16 cellular contexts compared by ENCODE assay signal in genomic region chr2:205058409-205058808, GRCh38.
DNase-seq lines count a peak whose midpoint lies in the region; ATAC-seq, FAIRE-seq and TF ChIP-seq lines count a peak whose summit lies in the region.
"Had no signal": no experiment of that assay in that cellular context is flagged by ENCODE, and none has a peak within 500 bp of the region (broad histone marks: within the 10 kb centered on the region; RNA-seq: fewer than 3 reads in every experiment).

No MANE protein-coding gene starts in this region.

- H3K27ac Mint-ChIP-seq in astrocyte (ENCODE audit: unreplicated experiment) (no peak overlapping the region), neural progenitor cell (no peak overlapping the region)
- H3K27ac Mint-ChIP-seq in activated naive CD4-positive, alpha-beta T cell treated with anti-CD3 and anti-CD28 coated beads, Interleukin-2, amount 50 U/mL, for 72 hours, result no peak overlapping the region

- H3K9me3 Mint-ChIP-seq in astrocyte (ENCODE audit: unreplicated experiment) (no peaks in the 10 kb centered on the region), neural progenitor cell (peaks cover 12% of the 10 kb centered on the region)
- peaks cover 0 to 15% of the 10 kb centered on the region in 2 donors for H3K9me3 Mint-ChIP-seq in activated naive CD4-positive, alpha-beta T cell treated with anti-CD3 and anti-CD28 coated beads, Interleukin-2, amount 50 U/mL, for 72 hours

- TF ChIP-seq CTCF in astrocyte (IDR thresholded peaks at IDR 0.05; ENCODE audit: insufficient read depth, low read depth, low read length), result no peak
- TF ChIP-seq CTCF in fibroblast of the aortic adventitia (IDR thresholded peaks at IDR 0.05; ENCODE audit: insufficient read depth, low read length), result no peak
- no peak for TF ChIP-seq CTCF in neural progenitor cell (IDR thresholded peaks at IDR 0.05)

- H3K4me3 ChIP-seq in GM23248, result no peak overlapping the region
- H3K4me3 ChIP-seq in astrocyte (ENCODE audit: insufficient read depth, low read depth, low read length), result no peak overlapping the region
- no peak overlapping the region for H3K4me3 ChIP-seq in fibroblast of the aortic adventitia (ENCODE audit: low read depth, low read length)
- no peak overlapping the region for H3K4me3 ChIP-seq in neural progenitor cell
- H3K4me3 ChIP-seq: HAP-1 had no signal

- no peaks in the 10 kb centered on the region for H3K9me2 ChIP-seq in GM23248 (ENCODE audit: insufficient read depth)

- no peak for ATAC-seq in activated naive CD4-positive, alpha-beta T cell treated with anti-CD3 and anti-CD28 coated beads, Interleukin-2, amount 50 U/mL, for 72 hours

- H3K36me3 Mint-ChIP-seq in astrocyte (ENCODE audit: low read depth, unreplicated experiment) (no peaks in the 10 kb centered on the region), neural progenitor cell (peaks cover 6% of the 10 kb centered on the region)
- peaks cover 0 to 7% of the 10 kb centered on the region in 2 donors for H3K36me3 Mint-ChIP-seq in activated naive CD4-positive, alpha-beta T cell treated with anti-CD3 and anti-CD28 coated beads, Interleukin-2, amount 50 U/mL, for 72 hours

- WGBS in GM23248 (ENCODE audit: low coverage in 1 of 2, low lambda C conversion rate in 2 of 2, missing lambda C conversion rate in 2 of 2), 2 experiments, result 88 to 100% methylated on average over 2 of the region's 2 CpGs

- H3K4me1 ChIP-seq in GM23248 (ENCODE audit: insufficient read depth), result peaks cover 21% of the 10 kb centered on the region
- no peaks in the 10 kb centered on the region for H3K4me1 ChIP-seq in astrocyte (ENCODE audit: insufficient read depth, low read length)
- H3K4me1 ChIP-seq in neural progenitor cell, result no peaks in the 10 kb centered on the region

- FAIRE-seq in astrocyte (lab: Jason Lieb, UNC), result peak; percentile 41
- FAIRE-seq: D721Med had no signal

- no peak overlapping the region for H3K4me3 Mint-ChIP-seq in astrocyte (ENCODE audit: unreplicated experiment)
- H3K4me3 Mint-ChIP-seq in neural progenitor cell, result no peak overlapping the region

- H3K9ac ChIP-seq in GM23248, result no peak overlapping the region
- no peak overlapping the region for H3K9ac ChIP-seq in astrocyte (ENCODE audit: low read length)
- no peak overlapping the region for H3K9ac ChIP-seq in neural progenitor cell

- H2AFZ ChIP-seq in GM23248, result no peak overlapping the region
- no peak overlapping the region for H2AFZ ChIP-seq in astrocyte (ENCODE audit: low read depth, low read length)
- no peak overlapping the region for H2AFZ ChIP-seq in neural progenitor cell (replicated peaks)

- H3K27me3 Mint-ChIP-seq in astrocyte (ENCODE audit: low read depth, unreplicated experiment) (no peaks in the 10 kb centered on the region), neural progenitor cell (ENCODE audit: insufficient read depth, low read depth) (peaks cover 2% of the 10 kb centered on the region)

- H3K36me3 ChIP-seq in GM23248 (ENCODE audit: low read depth) (no peaks in the 10 kb centered on the region), astrocyte (ENCODE audit: insufficient read depth, low read length) (no peaks in the 10 kb centered on the region), neural progenitor cell (peaks cover 7% of the 10 kb centered on the region)
- H3K36me3 ChIP-seq: HAP-1 had no signal

- in situ Hi-C loops in GM23248 (cut with MboI), result no loop called here

- H4K20me1 ChIP-seq in GM23248 (ENCODE audit: insufficient read depth), result no peaks in the 10 kb centered on the region
- no peaks in the 10 kb centered on the region for H4K20me1 ChIP-seq in astrocyte (ENCODE audit: insufficient read depth, low read length)
- H4K20me1 ChIP-seq in neural progenitor cell (ENCODE audit: low read depth), result no peaks in the 10 kb centered on the region

- H3F3A ChIP-seq in GM23248 (ENCODE audit: insufficient read depth) (peaks cover 4% of the 10 kb centered on the region; the same call in 1 of the 2 replicates), neural progenitor cell (ENCODE audit: low read depth) (no peaks in the 10 kb centered on the region)

- peaks cover 6% of the 10 kb centered on the region for H3K4me1 Mint-ChIP-seq in astrocyte (ENCODE audit: low read depth, unreplicated experiment)
- peaks cover 11% of the 10 kb centered on the region for H3K4me1 Mint-ChIP-seq in neural progenitor cell

- H3K79me2 ChIP-seq in GM23248 (ENCODE audit: insufficient read depth) (no peaks in the 10 kb centered on the region), astrocyte (ENCODE audit: insufficient read depth, low read length) (no peaks in the 10 kb centered on the region), neural progenitor cell (ENCODE audit: low read depth) (no peaks in the 10 kb centered on the region)

- peak; percentile 6 for DNase-seq in GM23248
- DNase-seq in LHCN-M2 (ENCODE audit: low read depth), result peak; percentile 26
- no peak for DNase-seq in astrocyte (ENCODE audit: low read depth)
- peak; percentile 11 for DNase-seq in fibroblast of the aortic adventitia (ENCODE audit: low read depth)
- no peak for DNase-seq in H4 (ENCODE audit: low spot score)
- no peak for DNase-seq in activated naive CD4-positive, alpha-beta T cell treated with anti-CD3 and anti-CD28 coated beads, Interleukin-2, amount 50 U/mL, for 72 hours (ENCODE audit: low spot score in 2 of 2)
- no peak for DNase-seq in neural progenitor cell (ENCODE audit: low spot score)
- no peak for DNase-seq in stimulated activated CD4-positive, alpha-beta T cell treated with anti-CD3 and anti-CD28 coated beads, Interleukin-15, amount 100 ng/mL, for 24 hours
- DNase-seq: KG1, NCI-H1048, NCI-H1436, NCI-H1930, NCI-H526 had no signal

- H3K4me2 ChIP-seq in GM23248 (ENCODE audit: unreplicated experiment) (no peak overlapping the region), astrocyte (ENCODE audit: low read length) (no peak overlapping the region), neural progenitor cell (no peak overlapping the region)

- no peaks in the 10 kb centered on the region for H3K9me3 ChIP-seq in GM23248 (ENCODE audit: low read depth)
- no peaks in the 10 kb centered on the region for H3K9me3 ChIP-seq in astrocyte (ENCODE audit: insufficient read depth, low read depth, low read length)
- no peaks in the 10 kb centered on the region for H3K9me3 ChIP-seq in neural progenitor cell (ENCODE audit: low read depth)
- H3K9me3 ChIP-seq: HAP-1 had no signal

- no peak overlapping the region for H3K27ac ChIP-seq in GM23248
- no peak overlapping the region for H3K27ac ChIP-seq in astrocyte (ENCODE audit: low read depth, low read length)
- H3K27ac ChIP-seq in neural progenitor cell, result no peak overlapping the region
- H3K27ac ChIP-seq: C4-2B had no signal

- H3K27me3 ChIP-seq in GM23248 (replicated peaks; ENCODE audit: insufficient read depth) (no peaks in the 10 kb centered on the region), astrocyte (ENCODE audit: insufficient read depth, low read length) (no peaks in the 10 kb centered on the region), neural progenitor cell (no peaks in the 10 kb centered on the region)

Comparison
In these comparisons a context has a peak if more than half of its experiments do, and no peak if none do; other contexts are left out.
1. DNase-seq: peak in GM23248 (single experiment), LHCN-M2 (single experiment) and fibroblast of the aortic adventitia (single experiment); none in astrocyte (single experiment), H4 (single experiment), activated naive CD4-positive, alpha-beta T cell treated with anti-CD3 and anti-CD28 coated beads, Interleukin-2, amount 50 U/mL, for 72 hours (0 of 2), neural progenitor cell (single experiment) and stimulated activated CD4-positive, alpha-beta T cell treated with anti-CD3 and anti-CD28 coated beads, Interleukin-15, amount 100 ng/mL, for 24 hours (single experiment).